Comparison of ENCODE assay signal across 1 cellular context in the genomic region with DNA sequence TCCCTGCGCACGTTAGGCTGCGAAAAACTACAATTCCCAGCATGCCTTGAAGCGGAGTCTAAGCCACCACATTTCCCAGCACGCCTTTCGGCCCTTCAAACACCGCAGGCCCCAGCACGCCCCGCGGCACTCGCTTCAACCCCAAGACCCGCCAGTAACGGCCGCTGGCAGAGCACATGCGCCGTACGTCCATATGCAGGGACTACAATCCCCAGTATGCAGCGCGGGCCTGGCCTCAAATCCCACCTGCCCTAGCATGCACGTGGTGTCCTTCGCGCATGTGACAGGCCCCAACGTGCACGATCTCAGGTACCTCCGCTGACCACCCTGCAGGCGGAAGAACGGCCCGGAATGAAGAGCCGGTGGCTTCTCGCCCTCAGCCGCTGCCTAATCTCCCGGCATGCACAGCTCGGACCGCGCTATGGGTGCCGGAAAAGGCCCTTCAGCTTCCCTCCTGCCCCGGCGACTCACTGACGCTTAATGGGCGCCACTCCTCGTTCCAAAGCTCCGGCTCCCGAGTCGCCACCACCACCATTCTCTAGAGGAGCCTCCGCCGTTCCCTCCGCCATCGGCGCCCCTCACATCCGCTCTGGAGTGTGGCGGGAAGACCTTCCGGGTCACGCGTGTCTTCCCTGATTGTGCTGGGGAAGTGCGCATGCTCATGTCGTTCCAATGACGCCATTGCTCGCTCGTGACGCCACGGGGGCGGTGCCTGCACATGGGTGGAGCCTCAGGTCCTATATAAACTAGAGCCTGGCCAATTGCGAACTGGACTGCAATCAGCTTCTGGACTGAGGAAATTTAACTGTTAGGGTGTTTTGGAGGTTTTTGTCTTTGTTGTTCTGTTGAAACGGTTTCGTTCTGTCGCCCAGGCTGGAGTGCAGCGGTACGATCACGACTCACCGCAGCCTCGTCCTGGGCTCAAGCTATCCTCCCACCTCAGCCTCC.
TF ChIP-seq lines count a peak whose summit lies in the region.

A gene with protein sequence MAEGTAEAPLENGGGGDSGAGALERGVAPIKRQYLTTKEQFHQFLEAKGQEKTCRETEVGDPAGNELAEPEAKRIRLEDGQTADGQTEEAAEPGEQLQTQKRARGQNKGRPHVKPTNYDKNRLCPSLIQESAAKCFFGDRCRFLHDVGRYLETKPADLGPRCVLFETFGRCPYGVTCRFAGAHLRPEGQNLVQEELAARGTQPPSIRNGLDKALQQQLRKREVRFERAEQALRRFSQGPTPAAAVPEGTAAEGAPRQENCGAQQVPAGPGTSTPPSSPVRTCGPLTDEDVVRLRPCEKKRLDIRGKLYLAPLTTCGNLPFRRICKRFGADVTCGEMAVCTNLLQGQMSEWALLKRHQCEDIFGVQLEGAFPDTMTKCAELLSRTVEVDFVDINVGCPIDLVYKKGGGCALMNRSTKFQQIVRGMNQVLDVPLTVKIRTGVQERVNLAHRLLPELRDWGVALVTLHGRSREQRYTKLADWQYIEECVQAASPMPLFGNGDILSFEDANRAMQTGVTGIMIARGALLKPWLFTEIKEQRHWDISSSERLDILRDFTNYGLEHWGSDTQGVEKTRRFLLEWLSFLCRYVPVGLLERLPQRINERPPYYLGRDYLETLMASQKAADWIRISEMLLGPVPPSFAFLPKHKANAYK (minus strand): TSS at position 591 of the 948 bp plus-strand sequence. CDS start 22 bp downstream, at position 569.

TF ChIP-seq in HepG2, 621 proteins besides CTCF, POLR2A, EP300 and RAD21 (continued from another document and continues in another):
- TF ChIP-seq, protein P1, sequence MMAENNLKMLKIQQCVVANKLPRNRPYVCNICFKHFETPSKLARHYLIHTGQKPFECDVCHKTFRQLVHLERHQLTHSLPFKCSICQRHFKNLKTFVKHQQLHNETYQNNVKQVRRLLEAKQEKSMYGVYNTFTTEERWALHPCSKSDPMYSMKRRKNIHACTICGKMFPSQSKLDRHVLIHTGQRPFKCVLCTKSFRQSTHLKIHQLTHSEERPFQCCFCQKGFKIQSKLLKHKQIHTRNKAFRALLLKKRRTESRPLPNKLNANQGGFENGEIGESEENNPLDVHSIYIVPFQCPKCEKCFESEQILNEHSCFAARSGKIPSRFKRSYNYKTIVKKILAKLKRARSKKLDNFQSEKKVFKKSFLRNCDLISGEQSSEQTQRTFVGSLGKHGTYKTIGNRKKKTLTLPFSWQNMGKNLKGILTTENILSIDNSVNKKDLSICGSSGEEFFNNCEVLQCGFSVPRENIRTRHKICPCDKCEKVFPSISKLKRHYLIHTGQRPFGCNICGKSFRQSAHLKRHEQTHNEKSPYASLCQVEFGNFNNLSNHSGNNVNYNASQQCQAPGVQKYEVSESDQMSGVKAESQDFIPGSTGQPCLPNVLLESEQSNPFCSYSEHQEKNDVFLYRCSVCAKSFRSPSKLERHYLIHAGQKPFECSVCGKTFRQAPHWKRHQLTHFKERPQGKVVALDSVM (CRISPR knock-in tag; IDR thresholded peaks at IDR 0.05), result peak; percentile 81
- TF ChIP-seq, protein P2, sequence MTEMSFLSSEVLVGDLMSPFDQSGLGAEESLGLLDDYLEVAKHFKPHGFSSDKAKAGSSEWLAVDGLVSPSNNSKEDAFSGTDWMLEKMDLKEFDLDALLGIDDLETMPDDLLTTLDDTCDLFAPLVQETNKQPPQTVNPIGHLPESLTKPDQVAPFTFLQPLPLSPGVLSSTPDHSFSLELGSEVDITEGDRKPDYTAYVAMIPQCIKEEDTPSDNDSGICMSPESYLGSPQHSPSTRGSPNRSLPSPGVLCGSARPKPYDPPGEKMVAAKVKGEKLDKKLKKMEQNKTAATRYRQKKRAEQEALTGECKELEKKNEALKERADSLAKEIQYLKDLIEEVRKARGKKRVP (CRISPR knock-in tag; IDR thresholded peaks at IDR 0.05), result peak in 1 of 2 experiments; percentile 67; a peak in 1 of 4 replicates
- TF ChIP-seq ZNF724P (CRISPR knock-in tag; IDR thresholded peaks at IDR 0.05; ENCODE audit: borderline replicate concordance), result 0 out of 2 replicates have a peak, but pooled peaks have one; percentile 22
- TF ChIP-seq, protein P3, sequence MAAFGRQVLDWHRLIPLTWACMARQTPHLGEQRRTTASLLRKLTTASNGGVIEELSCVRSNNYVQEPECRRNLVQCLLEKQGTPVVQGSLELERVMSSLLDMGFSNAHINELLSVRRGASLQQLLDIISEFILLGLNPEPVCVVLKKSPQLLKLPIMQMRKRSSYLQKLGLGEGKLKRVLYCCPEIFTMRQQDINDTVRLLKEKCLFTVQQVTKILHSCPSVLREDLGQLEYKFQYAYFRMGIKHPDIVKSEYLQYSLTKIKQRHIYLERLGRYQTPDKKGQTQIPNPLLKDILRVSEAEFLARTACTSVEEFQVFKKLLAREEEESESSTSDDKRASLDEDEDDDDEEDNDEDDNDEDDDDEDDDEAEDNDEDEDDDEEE (CRISPR knock-in tag; IDR thresholded peaks at IDR 0.05), result peak; percentile 90
- peak; percentile 69 for TF ChIP-seq AGO1 (IDR thresholded peaks at IDR 0.05; ENCODE audit: low read depth, low read length, poor library complexity, severe bottlenecking)
- TF ChIP-seq ZNF549 (CRISPR knock-in tag; IDR thresholded peaks at IDR 0.05), result no peak
- TF ChIP-seq HNRNPL (IDR thresholded peaks at IDR 0.05; ENCODE audit: low read depth, low read length), result no peak
- TF ChIP-seq, protein P4, sequence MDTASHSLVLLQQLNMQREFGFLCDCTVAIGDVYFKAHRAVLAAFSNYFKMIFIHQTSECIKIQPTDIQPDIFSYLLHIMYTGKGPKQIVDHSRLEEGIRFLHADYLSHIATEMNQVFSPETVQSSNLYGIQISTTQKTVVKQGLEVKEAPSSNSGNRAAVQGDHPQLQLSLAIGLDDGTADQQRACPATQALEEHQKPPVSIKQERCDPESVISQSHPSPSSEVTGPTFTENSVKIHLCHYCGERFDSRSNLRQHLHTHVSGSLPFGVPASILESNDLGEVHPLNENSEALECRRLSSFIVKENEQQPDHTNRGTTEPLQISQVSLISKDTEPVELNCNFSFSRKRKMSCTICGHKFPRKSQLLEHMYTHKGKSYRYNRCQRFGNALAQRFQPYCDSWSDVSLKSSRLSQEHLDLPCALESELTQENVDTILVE (CRISPR knock-in tag; IDR thresholded peaks at IDR 0.05), result peak; percentile 67; the same call in 1 of the 2 replicates
- TF ChIP-seq CAMTA2 (CRISPR knock-in tag; IDR thresholded peaks at IDR 0.05; ENCODE audit: borderline replicate concordance), result no peak
- no peak for TF ChIP-seq ZNF841 (CRISPR knock-in tag; IDR thresholded peaks at IDR 0.05; ENCODE audit: borderline replicate concordance)
- TF ChIP-seq AHR (CRISPR knock-in tag; IDR thresholded peaks at IDR 0.05), result peak; percentile 93; the same call in 1 of the 2 replicates
- peak; percentile 72; the same call in 1 of the 2 replicates for TF ChIP-seq ZNF253 (CRISPR knock-in tag; IDR thresholded peaks at IDR 0.05; ENCODE audit: borderline replicate concordance)
- TF ChIP-seq DNMT1 (CRISPR knock-in tag; IDR thresholded peaks at IDR 0.05), result no peak
- TF ChIP-seq, protein P5, sequence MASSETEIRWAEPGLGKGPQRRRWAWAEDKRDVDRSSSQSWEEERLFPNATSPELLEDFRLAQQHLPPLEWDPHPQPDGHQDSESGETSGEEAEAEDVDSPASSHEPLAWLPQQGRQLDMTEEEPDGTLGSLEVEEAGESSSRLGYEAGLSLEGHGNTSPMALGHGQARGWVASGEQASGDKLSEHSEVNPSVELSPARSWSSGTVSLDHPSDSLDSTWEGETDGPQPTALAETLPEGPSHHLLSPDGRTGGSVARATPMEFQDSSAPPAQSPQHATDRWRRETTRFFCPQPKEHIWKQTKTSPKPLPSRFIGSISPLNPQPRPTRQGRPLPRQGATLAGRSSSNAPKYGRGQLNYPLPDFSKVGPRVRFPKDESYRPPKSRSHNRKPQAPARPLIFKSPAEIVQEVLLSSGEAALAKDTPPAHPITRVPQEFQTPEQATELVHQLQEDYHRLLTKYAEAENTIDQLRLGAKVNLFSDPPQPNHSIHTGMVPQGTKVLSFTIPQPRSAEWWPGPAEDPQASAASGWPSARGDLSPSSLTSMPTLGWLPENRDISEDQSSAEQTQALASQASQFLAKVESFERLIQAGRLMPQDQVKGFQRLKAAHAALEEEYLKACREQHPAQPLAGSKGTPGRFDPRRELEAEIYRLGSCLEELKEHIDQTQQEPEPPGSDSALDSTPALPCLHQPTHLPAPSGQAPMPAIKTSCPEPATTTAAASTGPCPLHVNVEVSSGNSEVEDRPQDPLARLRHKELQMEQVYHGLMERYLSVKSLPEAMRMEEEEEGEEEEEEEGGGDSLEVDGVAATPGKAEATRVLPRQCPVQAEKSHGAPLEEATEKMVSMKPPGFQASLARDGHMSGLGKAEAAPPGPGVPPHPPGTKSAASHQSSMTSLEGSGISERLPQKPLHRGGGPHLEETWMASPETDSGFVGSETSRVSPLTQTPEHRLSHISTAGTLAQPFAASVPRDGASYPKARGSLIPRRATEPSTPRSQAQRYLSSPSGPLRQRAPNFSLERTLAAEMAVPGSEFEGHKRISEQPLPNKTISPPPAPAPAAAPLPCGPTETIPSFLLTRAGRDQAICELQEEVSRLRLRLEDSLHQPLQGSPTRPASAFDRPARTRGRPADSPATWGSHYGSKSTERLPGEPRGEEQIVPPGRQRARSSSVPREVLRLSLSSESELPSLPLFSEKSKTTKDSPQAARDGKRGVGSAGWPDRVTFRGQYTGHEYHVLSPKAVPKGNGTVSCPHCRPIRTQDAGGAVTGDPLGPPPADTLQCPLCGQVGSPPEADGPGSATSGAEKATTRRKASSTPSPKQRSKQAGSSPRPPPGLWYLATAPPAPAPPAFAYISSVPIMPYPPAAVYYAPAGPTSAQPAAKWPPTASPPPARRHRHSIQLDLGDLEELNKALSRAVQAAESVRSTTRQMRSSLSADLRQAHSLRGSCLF (CRISPR knock-in tag; IDR thresholded peaks at IDR 0.05; ENCODE audit: borderline replicate concordance), result no peak
- no peak for TF ChIP-seq CBX2 (IDR thresholded peaks at IDR 0.05; ENCODE audit: low read depth, low read length)
- no peak for TF ChIP-seq CBX2 (CRISPR knock-in tag; IDR thresholded peaks at IDR 0.05; ENCODE audit: low read depth)
- peak; percentile 80; the same call in 1 of the 2 replicates for TF ChIP-seq ZNF460 (CRISPR knock-in tag; IDR thresholded peaks at IDR 0.05; ENCODE audit: borderline replicate concordance)
- no peak for TF ChIP-seq JUND (CRISPR knock-in tag; IDR thresholded peaks at IDR 0.05)
- no peak; the same call in 1 of the 2 replicates for TF ChIP-seq CBX5 (CRISPR knock-in tag; IDR thresholded peaks at IDR 0.05; ENCODE audit: borderline replicate concordance)
- TF ChIP-seq, protein P6, sequence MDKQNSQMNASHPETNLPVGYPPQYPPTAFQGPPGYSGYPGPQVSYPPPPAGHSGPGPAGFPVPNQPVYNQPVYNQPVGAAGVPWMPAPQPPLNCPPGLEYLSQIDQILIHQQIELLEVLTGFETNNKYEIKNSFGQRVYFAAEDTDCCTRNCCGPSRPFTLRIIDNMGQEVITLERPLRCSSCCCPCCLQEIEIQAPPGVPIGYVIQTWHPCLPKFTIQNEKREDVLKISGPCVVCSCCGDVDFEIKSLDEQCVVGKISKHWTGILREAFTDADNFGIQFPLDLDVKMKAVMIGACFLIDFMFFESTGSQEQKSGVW (CRISPR knock-in tag; IDR thresholded peaks at IDR 0.05; ENCODE audit: borderline replicate concordance), result no peak
- peak; percentile 89 for TF ChIP-seq HNRNPLL (IDR thresholded peaks at IDR 0.05; ENCODE audit: low read depth, low read length, poor library complexity, severe bottlenecking)
- peak; percentile 71 for TF ChIP-seq NFYB (CRISPR knock-in tag; IDR thresholded peaks at IDR 0.05)
- TF ChIP-seq ELF4 (CRISPR knock-in tag; IDR thresholded peaks at IDR 0.05; ENCODE audit: borderline replicate concordance), result peak; percentile 86; the same call in 1 of the 2 replicates
- TF ChIP-seq MTA1 (CRISPR knock-in tag; IDR thresholded peaks at IDR 0.05; ENCODE audit: borderline replicate concordance), result peak; percentile 66; the same call in 1 of the 2 replicates
- TF ChIP-seq ZNF878 (CRISPR knock-in tag; IDR thresholded peaks at IDR 0.05), result no peak
- peak; percentile 30; the same call in 1 of the 2 replicates for TF ChIP-seq CEBPG (CRISPR knock-in tag; IDR thresholded peaks at IDR 0.05)
- TF ChIP-seq, protein P7, sequence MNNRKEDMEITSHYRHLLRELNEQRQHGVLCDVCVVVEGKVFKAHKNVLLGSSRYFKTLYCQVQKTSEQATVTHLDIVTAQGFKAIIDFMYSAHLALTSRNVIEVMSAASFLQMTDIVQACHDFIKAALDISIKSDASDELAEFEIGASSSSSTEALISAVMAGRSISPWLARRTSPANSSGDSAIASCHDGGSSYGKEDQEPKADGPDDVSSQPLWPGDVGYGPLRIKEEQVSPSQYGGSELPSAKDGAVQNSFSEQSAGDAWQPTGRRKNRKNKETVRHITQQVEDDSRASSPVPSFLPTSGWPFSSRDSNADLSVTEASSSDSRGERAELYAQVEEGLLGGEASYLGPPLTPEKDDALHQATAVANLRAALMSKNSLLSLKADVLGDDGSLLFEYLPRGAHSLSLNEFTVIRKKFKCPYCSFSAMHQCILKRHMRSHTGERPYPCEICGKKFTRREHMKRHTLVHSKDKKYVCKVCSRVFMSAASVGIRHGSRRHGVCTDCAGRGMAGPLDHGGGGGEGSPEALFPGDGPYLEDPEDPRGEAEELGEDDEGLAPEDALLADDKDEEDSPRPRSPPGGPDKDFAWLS (CRISPR knock-in tag; IDR thresholded peaks at IDR 0.05; ENCODE audit: borderline replicate concordance), result no peak; the same call in 1 of the 2 replicates
- TF ChIP-seq, protein P8, sequence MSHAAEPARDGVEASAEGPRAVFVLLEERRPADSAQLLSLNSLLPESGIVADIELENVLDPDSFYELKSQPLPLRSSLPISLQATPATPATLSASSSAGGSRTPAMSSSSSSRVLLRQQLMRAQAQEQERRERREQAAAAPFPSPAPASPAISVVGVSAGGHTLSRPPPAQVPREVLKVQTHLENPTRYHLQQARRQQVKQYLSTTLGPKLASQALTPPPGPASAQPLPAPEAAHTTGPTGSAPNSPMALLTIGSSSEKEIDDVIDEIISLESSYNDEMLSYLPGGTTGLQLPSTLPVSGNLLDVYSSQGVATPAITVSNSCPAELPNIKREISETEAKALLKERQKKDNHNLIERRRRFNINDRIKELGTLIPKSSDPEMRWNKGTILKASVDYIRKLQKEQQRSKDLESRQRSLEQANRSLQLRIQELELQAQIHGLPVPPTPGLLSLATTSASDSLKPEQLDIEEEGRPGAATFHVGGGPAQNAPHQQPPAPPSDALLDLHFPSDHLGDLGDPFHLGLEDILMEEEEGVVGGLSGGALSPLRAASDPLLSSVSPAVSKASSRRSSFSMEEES (CRISPR knock-in tag; IDR thresholded peaks at IDR 0.05), result peak; percentile 94
